ENCODE assay signal across 19 cellular contexts in genomic region chr5:91938441-91938840, GRCh38.
"Had no signal": no experiment of that assay in that cellular context is flagged by ENCODE, and none has a peak within 500 bp of the region (broad histone marks: within the 10 kb centered on the region; RNA-seq: fewer than 3 reads in every experiment).

No MANE protein-coding gene starts in this region.

- H3K9me3 Mint-ChIP-seq: activated CD8-positive, alpha-beta T cell treated with anti-CD3 and anti-CD28 coated beads for 36 hours; activated naive CD4-positive, alpha-beta T cell treated with anti-CD3 and anti-CD28 coated beads, Interleukin-2, amount 50 U/mL, for 72 hours had no signal

- H3K4me3 ChIP-seq: breast epithelium, SK-N-MC, skin epidermis, suprapubic skin had no signal

- ATAC-seq: activated CD8-positive, alpha-beta T cell treated with anti-CD3 and anti-CD28 coated beads for 36 hours; activated naive CD4-positive, alpha-beta T cell treated with anti-CD3 and anti-CD28 coated beads, Interleukin-2, amount 50 U/mL, for 72 hours; left lobe of liver; stimulated activated naive CD8-positive, alpha-beta T cell treated with anti-CD3 and anti-CD28 coated beads, Interleukin-15, Interleukin-2, amounts not matched to agents 100 U/mL and 50 U/mL, for 24 hours had no signal

- H3K36me3 Mint-ChIP-seq: activated naive CD4-positive, alpha-beta T cell treated with anti-CD3 and anti-CD28 coated beads, Interleukin-2, amount 50 U/mL, for 72 hours; naive B cell had no signal

- DNase-seq: activated CD4-positive, alpha-beta T cell treated with anti-CD3 and anti-CD28 coated beads for 4 hours; activated CD8-positive, alpha-beta T cell treated with anti-CD3 and anti-CD28 coated beads for 36 hours; activated effector memory CD4-positive, alpha-beta T cell treated with anti-CD3 and anti-CD28 coated beads, Interleukin-2, amount 50 U/mL, for 16 hours; activated T-cell treated with anti-CD3 and anti-CD28 coated beads, Interleukin-2, amount 50 U/mL, for 48 hours; amygdala; erythroblast; hippocampal formation; naive B cell; nucleus accumbens; posterior cingulate gyrus; stimulated activated CD4-positive, alpha-beta T cell treated with anti-CD3 and anti-CD28 coated beads, Interleukin-4, amount 100 ng/mL, for 4 hours; stimulated activated CD8-positive, alpha-beta memory T cell treated with anti-CD3 and anti-CD28 coated beads, Interleukin-4, amount 100 ng/mL, for 48 hours; stimulated activated naive CD8-positive, alpha-beta T cell treated with anti-CD3 and anti-CD28 coated beads, Interleukin-15, Interleukin-2, amounts not matched to agents 100 U/mL and 50 U/mL, for 24 hours had no signal

- H3K4me1 Mint-ChIP-seq: naive B cell had no signal

- H3K4me3 Mint-ChIP-seq: activated CD8-positive, alpha-beta T cell treated with anti-CD3 and anti-CD28 coated beads for 36 hours; naive B cell had no signal

- H3K27ac Mint-ChIP-seq: activated CD8-positive, alpha-beta T cell treated with anti-CD3 and anti-CD28 coated beads for 36 hours; activated naive CD4-positive, alpha-beta T cell treated with anti-CD3 and anti-CD28 coated beads, Interleukin-2, amount 50 U/mL, for 72 hours; naive B cell had no signal
